8 cellular contexts compared by ENCODE assay signal in the genomic region with DNA sequence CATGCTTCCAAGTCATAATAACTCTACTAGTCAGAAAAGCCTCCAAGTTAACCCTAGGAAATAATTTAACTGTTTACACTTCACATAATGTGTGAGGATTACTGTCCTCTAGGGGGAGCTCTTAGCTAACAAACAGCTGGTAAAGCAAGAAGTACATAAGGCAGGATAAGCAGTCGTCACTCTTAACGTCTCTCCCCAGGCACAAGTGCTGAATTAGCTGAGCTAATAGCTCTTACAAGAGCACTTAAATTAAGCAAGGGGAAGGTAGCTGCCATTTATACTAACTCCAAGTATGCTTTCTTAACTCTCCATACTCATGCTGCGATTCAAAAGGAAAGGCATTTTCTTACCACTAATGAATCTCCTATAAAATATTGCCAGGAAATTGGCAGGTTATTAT.
DNase-seq lines count a peak whose midpoint lies in the region; ATAC-seq, FAIRE-seq and TF ChIP-seq lines count a peak whose summit lies in the region.

No MANE protein-coding gene starts in this region.

- CTCF ChIA-PET in Caco-2 (lab: Charles Lee): interaction anchor here (0.6 to 3.5 kb wide), 9 partner anchors 110 to 424 kb away, joined by 3 to 21 read pairs (median 5); no protein-coding TSS in a partner anchor
- CTCF ChIA-PET in HCT116 (lab: Charles Lee): interaction anchor here (1.0 to 6.3 kb wide), 9 partner anchors 138 to 1908 kb away, joined by 3 to 73 read pairs (median 5); partner anchors contain the start of gene YARS2

- H3K27ac ChIP-seq in HCT116 (ENCODE audit: low read depth, low read length) (no peak overlapping the region), adrenal gland (no peak overlapping the region), keratinocyte (ENCODE audit: control insufficient read depth, insufficient read depth, low read length) (no peak overlapping the region), upper lobe of left lung (no peak overlapping the region)

- H3K9me2 ChIP-seq in HCT116 (ENCODE audit: insufficient read depth): no peaks in the 10 kb centered on the region

- no peak for TF ChIP-seq EP300 in upper lobe of left lung (IDR thresholded peaks at IDR 0.05)

- ATAC-seq in HCT116 (peak; percentile 48; the same call in 1 of the 2 replicates), upper lobe of left lung (ENCODE audit: low FRiP score in 2 of 2) (no peak), HG02623 (IDR thresholded peaks at IDR 0.05; ENCODE audit: unreplicated experiment) (no peak), HG03521 (IDR thresholded peaks at IDR 0.05; ENCODE audit: unreplicated experiment) (no peak)

- H3K4me1 ChIP-seq in Caco-2: 0 out of 2 replicates have a peak, but pooled peaks cover 4% of the 10 kb centered on the region
- H3K4me1 ChIP-seq in HCT116 (ENCODE audit: control insufficient read depth in 1 of 2, insufficient read depth in 2 of 2, low read length in 2 of 2): peaks cover 6 to 8% of the 10 kb centered on the region in 2 experiments; a peak in 2 of 4 replicates
- peaks cover 0 to 3% of the 10 kb centered on the region in 2 donors for H3K4me1 ChIP-seq in adrenal gland (replicated peaks in 1 of 2)
- peaks cover 7% of the 10 kb centered on the region for H3K4me1 ChIP-seq in keratinocyte (ENCODE audit: control insufficient read depth, extremely low read depth, insufficient read depth, low read length)
- peaks cover 0 to 3% (median 0%) of the 10 kb centered on the region in 4 donors for H3K4me1 ChIP-seq in upper lobe of left lung

- H3K27me3 ChIP-seq in Caco-2 (replicated peaks; ENCODE audit: control insufficient read depth, insufficient read depth, low read length) (no peaks in the 10 kb centered on the region), HCT116 (ENCODE audit: insufficient read depth, low read length) (no peaks in the 10 kb centered on the region), adrenal gland (no peaks in the 10 kb centered on the region), keratinocyte (ENCODE audit: control insufficient read depth, extremely low read depth, insufficient read depth, low read length) (no peaks in the 10 kb centered on the region), upper lobe of left lung (no peaks in the 10 kb centered on the region)

- DNase-seq in Caco-2 (peak in 1 of 2 experiments; percentile 78), HCT116 (ENCODE audit: low read depth, low spot score) (peak; percentile 62), NCI-H446 treated with DMSO at 0.1 percent for 48 hours (lab: John Stamatoyannopoulos, UW) (peak; percentile 11), adrenal gland (peak in 1 of 7 donors; percentile 21), keratinocyte (ENCODE audit: low read depth, low spot score) (peak; percentile 70), upper lobe of left lung (no peak)

- no peaks in the 10 kb centered on the region for H3K9me1 ChIP-seq in keratinocyte (ENCODE audit: control insufficient read depth, extremely low read depth, insufficient read depth, low read length)

- H4K20me1 ChIP-seq in HCT116 (ENCODE audit: insufficient read depth) (no peaks in the 10 kb centered on the region), keratinocyte (ENCODE audit: control insufficient read depth, extremely low read depth, insufficient read depth, low read length) (no peaks in the 10 kb centered on the region)

- TF ChIP-seq POLR2A in HCT116 (IDR thresholded peaks at IDR 0.05; ENCODE audit: borderline replicate concordance, extremely low read depth, insufficient read depth, insufficient read length): no peak
- TF ChIP-seq POLR2A in adrenal gland (IDR thresholded peaks at IDR 0.05): no peak
- TF ChIP-seq POLR2A in upper lobe of left lung (IDR thresholded peaks at IDR 0.05): no peak

- peaks cover 15% of the 10 kb centered on the region for H3K4me1 Mint-ChIP-seq in Caco-2 (ENCODE audit: low read depth, unreplicated experiment)

- H3K36me3 ChIP-seq in Caco-2 (ENCODE audit: control insufficient read depth, insufficient read depth, low read length): no peaks in the 10 kb centered on the region
- no peaks in the 10 kb centered on the region for H3K36me3 ChIP-seq in HCT116 (ENCODE audit: control insufficient read depth in 1 of 2, insufficient read depth in 2 of 2, low read length in 2 of 2)
- no peaks in the 10 kb centered on the region for H3K36me3 ChIP-seq in adrenal gland (replicated peaks in 1 of 2)
- no peaks in the 10 kb centered on the region for H3K36me3 ChIP-seq in keratinocyte (ENCODE audit: control insufficient read depth in 2 of 2, extremely low read depth in 1 of 2, insufficient read depth in 2 of 2, low read length in 2 of 2)
- H3K36me3 ChIP-seq in upper lobe of left lung: no peaks in the 10 kb centered on the region

- H3K9me3 Mint-ChIP-seq in Caco-2 (ENCODE audit: unreplicated experiment): no peaks in the 10 kb centered on the region

- peak; percentile 87 for FAIRE-seq in keratinocyte (lab: Jason Lieb, UNC)

- no peak overlapping the region for H2AFZ ChIP-seq in HCT116 (ENCODE audit: low read depth, low read length, poor library complexity, severe bottlenecking)
- H2AFZ ChIP-seq in keratinocyte (ENCODE audit: control insufficient read depth, low read length): no peak overlapping the region

- 22 to 28% (median 25%) methylated on average over 3 of the region's 3 CpGs for WGBS in adrenal gland, 4 donors
- 19 to 20% methylated on average over 3 of the region's 3 CpGs for WGBS in upper lobe of left lung, 2 donors

- intact Hi-C loops in Caco-2 (cut with micrococcal nuclease; ENCODE audit: unreplicated experiment) (loop anchor here (1.0 kb wide), 2 partner anchors 139 to 388 kb away; no protein-coding TSS in a partner anchor), HCT116 (cut with micrococcal nuclease) (loop anchor here (1.0 to 10.0 kb wide), 4 partner anchors 330 to 788 kb away; no protein-coding TSS in a partner anchor), adrenal gland (cut with DNase I) (loop anchor here in 1 of 2 donors (5.0 kb wide), 1 partner anchor 395 kb away; no protein-coding TSS in a partner anchor)

- H3K9ac ChIP-seq in HCT116 (ENCODE audit: low read length) (no peak overlapping the region), keratinocyte (ENCODE audit: control insufficient read depth, extremely low read depth, insufficient read depth, low read length) (no peak overlapping the region)

- no peak overlapping the region for H3K4me3 ChIP-seq in Caco-2 (ENCODE audit: low read depth, low read length)
- H3K4me3 ChIP-seq in HCT116 (replicated peaks in 1 of 2; ENCODE audit: low read depth in 1 of 2, low read length in 2 of 2): no peak overlapping the region
- no peak overlapping the region for H3K4me3 ChIP-seq in adrenal gland
- H3K4me3 ChIP-seq in keratinocyte (ENCODE audit: control insufficient read depth in 2 of 3, extremely low read depth in 1 of 3, insufficient read depth in 2 of 3, low read depth in 1 of 3, low read length in 3 of 3): no peak overlapping the region
- no peak overlapping the region for H3K4me3 ChIP-seq in upper lobe of left lung

- H3K27ac Mint-ChIP-seq in Caco-2 (ENCODE audit: unreplicated experiment): no peak overlapping the region

- no TSS peak for BruUV-seq in Caco-2 (replicated peaks; lab: Mats Ljungman, UMichigan)
- no TSS peak for BruUV-seq in HCT116 (replicated peaks; lab: Mats Ljungman, UMichigan)

- POLR2A ChIA-PET in Caco-2 (lab: Charles Lee): no interaction called here
- POLR2A ChIA-PET in HCT116 (lab: Charles Lee): no interaction called here

- H3K9me3 ChIP-seq in Caco-2: no peaks in the 10 kb centered on the region
- no peaks in the 10 kb centered on the region for H3K9me3 ChIP-seq in HCT116 (ENCODE audit: control insufficient read depth in 1 of 2, insufficient read depth in 1 of 2, low read depth in 1 of 2, low read length in 2 of 2)
- no peaks in the 10 kb centered on the region for H3K9me3 ChIP-seq in adrenal gland (replicated peaks in 1 of 3)
- H3K9me3 ChIP-seq in keratinocyte (ENCODE audit: control insufficient read depth, low read depth, low read length): no peaks in the 10 kb centered on the region
- no peaks in the 10 kb centered on the region for H3K9me3 ChIP-seq in upper lobe of left lung

- dilution Hi-C loops in keratinocyte (cut with MboI; ENCODE audit: extremely low pct_ligation_motif_present, low sequenced_read_pairs): no loop called here

- H3K79me2 ChIP-seq in HCT116 (ENCODE audit: insufficient read depth, low read length): no peaks in the 10 kb centered on the region
- H3K79me2 ChIP-seq in keratinocyte (ENCODE audit: control insufficient read depth, insufficient read depth, low read length): no peaks in the 10 kb centered on the region

- TF ChIP-seq RAD21 in HCT116 (IDR thresholded peaks at IDR 0.05; ENCODE audit: low read depth): peak; percentile 91

- no peaks in the 10 kb centered on the region for H3K36me3 Mint-ChIP-seq in Caco-2 (ENCODE audit: insufficient read depth, unreplicated experiment)

- no peak overlapping the region for H3K4me3 Mint-ChIP-seq in Caco-2 (ENCODE audit: unreplicated experiment)

- RAD21 ChIA-PET in HCT116 (lab: Charles Lee; ENCODE audit: low non-redundant PET in 1 of 2, low total read pairs in 2 of 2, uncharacterized antibody in 2 of 2, unreplicated experiment in 2 of 2): interaction anchor here (0.6 to 1.4 kb wide), 3 partner anchors 139 to 788 kb away, joined by 3 to 4 read pairs (median 3); no protein-coding TSS in a partner anchor

- TF ChIP-seq CTCF in Caco-2 (IDR thresholded peaks at IDR 0.05; ENCODE audit: insufficient read depth in 1 of 2, low read depth in 1 of 2, low read length in 1 of 2, severe bottlenecking in 1 of 2, unreplicated experiment in 1 of 2) (peak; percentile 47 to 87), HCT116 (IDR thresholded peaks at IDR 0.05 in 2 of 3, conservative IDR thresholded peaks at IDR 0.05 in 1 of 3; ENCODE audit: borderline replicate concordance in 1 of 3, insufficient read depth in 1 of 3, low read depth in 2 of 3, low read length in 2 of 3) (peak; percentile 69 to 88 (median 78)), adrenal gland (IDR thresholded peaks at IDR 0.05) (peak; percentile 54 to 76 (median 69)), keratinocyte (optimal IDR thresholded peaks at IDR 0.05 in 1 of 3, IDR thresholded peaks at IDR 0.05 in 1 of 3, conservative IDR thresholded peaks at IDR 0.05 in 1 of 3; ENCODE audit: extremely low read depth in 1 of 3, insufficient read depth in 2 of 3, low read length in 3 of 3) (peak; percentile 43 to 72 (median 49)), upper lobe of left lung (IDR thresholded peaks at IDR 0.05) (peak; percentile 46 to 78 (median 63))

- peaks cover 14% of the 10 kb centered on the region for H3K27me3 Mint-ChIP-seq in Caco-2 (ENCODE audit: insufficient read depth, unreplicated experiment)

- H3K4me2 ChIP-seq in HCT116 (ENCODE audit: low read length) (no peak overlapping the region), keratinocyte (ENCODE audit: control insufficient read depth, extremely low read depth, insufficient read depth, low read depth, low read length) (no peak overlapping the region)

TF ChIP-seq in HCT116, 20 proteins besides CTCF, POLR2A, EP300 and RAD21:
- TF ChIP-seq CBX3 (IDR thresholded peaks at IDR 0.05; ENCODE audit: low read depth) (peak; percentile 84), EZH2phosphoT487 (IDR thresholded peaks at IDR 0.05; ENCODE audit: borderline replicate concordance) (no peak), CEBPB (IDR thresholded peaks at IDR 0.05; ENCODE audit: low read depth) (no peak)
- TF ChIP-seq, protein P1, sequence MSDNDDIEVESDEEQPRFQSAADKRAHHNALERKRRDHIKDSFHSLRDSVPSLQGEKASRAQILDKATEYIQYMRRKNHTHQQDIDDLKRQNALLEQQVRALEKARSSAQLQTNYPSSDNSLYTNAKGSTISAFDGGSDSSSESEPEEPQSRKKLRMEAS (IDR thresholded peaks at IDR 0.05): 0 out of 2 replicates have a peak, but pooled peaks have one; percentile 20

Comparison
In these comparisons a context has a peak if more than half of its experiments do, and no peak if none do; other contexts are left out.
1. DNase-seq: peak in HCT116 (single experiment), NCI-H446 treated with DMSO at 0.1 percent for 48 hours (single experiment) and keratinocyte (single experiment); none in upper lobe of left lung (0 of 2).
2. Peak in every context shown above with its lines, with median percentiles within 50 percentile points of each other: CTCF ChIP-seq.